Comparison of ENCODE assay signal across 8 cellular contexts in the genomic region with DNA sequence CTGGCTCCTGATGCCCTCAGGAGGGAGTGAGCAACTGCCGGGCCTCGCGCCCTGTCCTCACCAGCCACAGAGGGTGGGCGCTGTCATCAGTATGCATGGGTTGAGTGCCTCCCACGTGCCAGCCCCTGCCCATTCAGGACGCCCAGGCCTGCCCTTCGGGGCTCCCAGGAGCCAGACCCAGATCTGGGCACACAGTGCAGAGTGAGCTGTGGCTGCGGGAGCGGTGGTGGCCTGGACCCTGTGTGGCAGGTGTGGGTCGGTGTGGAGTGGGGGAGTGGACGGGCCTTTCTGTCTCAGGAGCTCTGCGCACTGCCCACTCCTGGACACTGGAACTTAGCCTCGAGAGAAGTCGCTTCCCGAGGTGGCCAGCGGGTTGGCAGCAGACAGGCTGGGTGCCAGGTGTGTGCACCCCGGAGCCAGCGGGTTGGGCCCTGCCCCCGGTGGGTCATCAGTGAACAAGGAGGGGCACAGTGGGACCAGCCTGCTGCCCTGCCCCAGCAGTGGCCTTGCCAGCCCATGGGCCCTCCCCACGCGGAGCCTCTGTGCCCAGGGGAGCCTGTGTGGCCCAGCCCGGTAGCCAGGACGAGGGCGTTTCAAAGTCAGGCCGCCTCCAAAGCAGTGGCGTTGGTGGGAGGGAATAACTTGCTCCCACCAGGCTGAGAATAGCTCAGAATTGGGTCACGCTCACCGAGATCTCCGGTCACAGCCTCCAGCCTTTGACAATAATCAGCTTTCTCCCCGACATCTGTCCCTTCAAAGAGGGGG. TPM values are rescaled to one million over a fixed set of nuclear protein-coding genes. Genes with fewer than 3 reads are reported as not detected.
DNase-seq lines count a peak whose midpoint lies in the region; ATAC-seq, FAIRE-seq and TF ChIP-seq lines count a peak whose summit lies in the region.
"Had no signal": no experiment of that assay in that cellular context is flagged by ENCODE, and none has a peak within 500 bp of the region (broad histone marks: within the 10 kb centered on the region; RNA-seq: fewer than 3 reads in every experiment).

No MANE protein-coding gene starts in this region.

- no peak overlapping the region for H2BK12ac ChIP-seq in H9 (ENCODE audit: insufficient read length, low read depth, low read length)

- no peak overlapping the region for H2BK120ac ChIP-seq in H9 (ENCODE audit: low read depth, low read length, poor library complexity, severe bottlenecking)

- no peak overlapping the region for H3K18ac ChIP-seq in H9 (ENCODE audit: insufficient read length, low read depth, low read length)

- no peaks in the 10 kb centered on the region for H3K36me3 ChIP-seq in pancreas

- 21 to 33% methylated on average over 29 to 30 of the region's 30 CpGs for WGBS in pancreas, 2 donors
- WGBS in H9 (ENCODE audit: extremely low coverage, insufficient read length, low lambda C conversion rate), result no CpG with 5 or more reads among the region's 30 CpGs

- H3K4me3 Mint-ChIP-seq in H9, result no peak overlapping the region
- H3K4me3 Mint-ChIP-seq: activated CD4-positive, alpha-beta T cell treated with anti-CD3 and anti-CD28 coated beads, Interleukin-2, amount 10 ng/mL, durations not matched to agents 7 days and 5 days had no signal

- no peaks in the 10 kb centered on the region for H3K79me1 ChIP-seq in H9 (ENCODE audit: insufficient read depth, low read depth, low read length, poor library complexity, severe bottlenecking)

- no peak overlapping the region for H2BK15ac ChIP-seq in H9 (ENCODE audit: low read depth, low read length)

- no peak overlapping the region for H4K91ac ChIP-seq in H9 (ENCODE audit: insufficient read length, low read depth, low read length)

- TF ChIP-seq CTCF in pancreas (IDR thresholded peaks at IDR 0.05) (no peak), H9 (conservative IDR thresholded peaks at IDR 0.05) (no peak)

- H3K79me2 ChIP-seq in H9 (ENCODE audit: insufficient read depth, low read length), result no peaks in the 10 kb centered on the region

- no peak overlapping the region for H2BK5ac ChIP-seq in H9 (ENCODE audit: insufficient read length, low read length)

- ATAC-seq in pancreas (peak; percentile 3 to 43 (median 28)), GM19467 (IDR thresholded peaks at IDR 0.05; ENCODE audit: unreplicated experiment) (no peak)

- peaks cover 0 to 2% (median 0%) of the 10 kb centered on the region in 3 experiments; a peak in 1 of 7 replicates for H3K36me3 Mint-ChIP-seq in H9 (ENCODE audit: insufficient read depth in 1 of 3, low read depth in 3 of 3)

- no peak overlapping the region for H3K4ac ChIP-seq in H9 (ENCODE audit: low read depth, low read length)

- H4K20me1 ChIP-seq in H9 (ENCODE audit: control insufficient read depth, insufficient read depth, insufficient read length), result no peaks in the 10 kb centered on the region

- H2AFZ ChIP-seq in H9 (ENCODE audit: low read length), result no peak overlapping the region

- H3K4me3 ChIP-seq in pancreas, result no peak overlapping the region

- H2AK5ac ChIP-seq in H9 (ENCODE audit: insufficient read length, low read length), result no peak overlapping the region

- peak overlapping the region; percentile 85 for H3K27ac ChIP-seq in cingulate gyrus (ENCODE audit: low read depth, low read length)
- no peak overlapping the region for H3K27ac ChIP-seq in pancreas
- no peak overlapping the region for H3K27ac ChIP-seq in H9 (ENCODE audit: insufficient read length, low read depth, low read length)

- FAIRE-seq in pancreas (lab: Jason Lieb, UNC), result no peak

- peak in 2 of 6 donors; percentile 56 to 83 for DNase-seq in pancreas
- no peak for DNase-seq in H9
- no peak for DNase-seq in GF-D8 (lab: John Stamatoyannopoulos, UW)
- DNase-seq: activated CD4-positive, alpha-beta T cell treated with anti-CD3 and anti-CD28 coated beads, Interleukin-2, amount 10 ng/mL, durations not matched to agents 7 days and 5 days; NCI-H187 had no signal

- H4K8ac ChIP-seq in H9 (replicated peaks; ENCODE audit: insufficient read length, low read depth, low read length), result no peak overlapping the region

- H3K9me3 ChIP-seq in pancreas (no peaks in the 10 kb centered on the region), H9 (ENCODE audit: control insufficient read depth, low read depth, low read length) (no peaks in the 10 kb centered on the region)

- H3K27ac Mint-ChIP-seq in H9, result no peak overlapping the region
- H3K27ac Mint-ChIP-seq: activated CD4-positive, alpha-beta T cell treated with anti-CD3 and anti-CD28 coated beads, Interleukin-2, amount 10 ng/mL, durations not matched to agents 7 days and 5 days had no signal

- H4K5ac ChIP-seq in H9 (ENCODE audit: insufficient read length, low read depth, low read length), result no peak overlapping the region

- peaks cover 8 to 23% of the 10 kb centered on the region in 2 experiments for H3K4me1 Mint-ChIP-seq in H9
- H3K4me1 Mint-ChIP-seq: activated CD4-positive, alpha-beta T cell treated with anti-CD3 and anti-CD28 coated beads, Interleukin-2, amount 10 ng/mL, durations not matched to agents 7 days and 5 days had no signal

- TF ChIP-seq POLR2A in GM19099 (IDR thresholded peaks at IDR 0.05; ENCODE audit: extremely low read depth, insufficient read length, low read depth), result peak; percentile 9

- no peak overlapping the region for H3T11ph ChIP-seq in H9 (ENCODE audit: low read length)

- H3K4me1 ChIP-seq in pancreas (peaks cover 0 to 3% (median 0%) of the 10 kb centered on the region in 3 donors), H9 (ENCODE audit: insufficient read depth, low read length) (no peaks in the 10 kb centered on the region; the same call in 1 of the 2 replicates)

- H2BK20ac ChIP-seq in H9 (ENCODE audit: low read depth, low read length, poor library complexity, severe bottlenecking), result no peak overlapping the region

- no peak overlapping the region for H3K56ac ChIP-seq in H9 (ENCODE audit: insufficient read length, low read depth, low read length)

- H3K9ac ChIP-seq in H9 (ENCODE audit: extremely low read depth, insufficient read length, low read length), result no peak overlapping the region

- intact Hi-C loops in pancreas (cut with DNase I), result no loop called here

- H3K27me3 Mint-ChIP-seq in H9 (ENCODE audit: low read depth), result peaks cover 15% of the 10 kb centered on the region
- H3K27me3 Mint-ChIP-seq: activated CD4-positive, alpha-beta T cell treated with anti-CD3 and anti-CD28 coated beads, Interleukin-2, amount 10 ng/mL, durations not matched to agents 7 days and 5 days had no signal

- H3K27me3 ChIP-seq in pancreas (no peaks in the 10 kb centered on the region), H9 (ENCODE audit: insufficient read depth, low read length) (no peaks in the 10 kb centered on the region)

- H3K14ac ChIP-seq in H9 (ENCODE audit: insufficient read depth, low read length), result no peak overlapping the region

- H3K9me3 Mint-ChIP-seq in H9, result no peaks in the 10 kb centered on the region
- H3K9me3 Mint-ChIP-seq: activated CD4-positive, alpha-beta T cell treated with anti-CD3 and anti-CD28 coated beads, Interleukin-2, amount 10 ng/mL, durations not matched to agents 7 days and 5 days had no signal

- H3K23ac ChIP-seq in H9 (ENCODE audit: insufficient read length, low read depth, low read length), result no peak overlapping the region

- peaks cover 4% of the 10 kb centered on the region for H3K23me2 ChIP-seq in H9 (ENCODE audit: insufficient read length, low read depth, low read length, poor library complexity, severe bottlenecking)

- no peak overlapping the region for H3K4me2 ChIP-seq in H9 (ENCODE audit: insufficient read depth, insufficient read length, low read length)

RNA-seq across cellular contexts. Expression of a gene that starts 9.5 kb away (rescaled TPM):
- 10 to 100 TPM in 1 of 6 donors, 1 to 10 TPM in 5; 3.3 to 10.4 (median 6.3) TPM for total RNA-seq in pancreas
- polyA plus RNA-seq in pancreas, result 10 to 100 TPM; 13.2 to 16.1 TPM
- 21.9 and 22.2 TPM in 2 replicates for total RNA-seq in H9 (2021)

RNA-seq across cellular contexts. Expression of a gene that starts 15.8 kb away (rescaled TPM):
- total RNA-seq in pancreas, result 10 to 100 TPM; 17.8 to 52.9 (median 40.1) TPM
- 100 to 1,000 TPM; 140 to 264 TPM for polyA plus RNA-seq in pancreas
- total RNA-seq in H9 (2021), result 517 and 546 TPM in 2 replicates

RNA-seq across cellular contexts. Expression of a gene that starts 24.0 kb away (rescaled TPM):
- total RNA-seq in pancreas (10 to 100 TPM in 3 of 6 donors, 1 to 10 TPM in 3; 6.4 to 13.4 (median 10.0) TPM), H9 (2021) (38.0 and 40.9 TPM in 2 replicates)
- 1 to 10 TPM; 3.6 to 8.5 TPM for polyA plus RNA-seq in pancreas

RNA-seq across cellular contexts. Expression of a gene that starts 24.3 kb away (rescaled TPM):
- total RNA-seq in pancreas, result 10 to 100 TPM; 17.0 to 28.7 (median 23.9) TPM
- 10 to 100 TPM; 28.0 to 31.7 TPM for polyA plus RNA-seq in pancreas
- 43.2 and 45.5 TPM in 2 replicates for total RNA-seq in H9 (2021)
